ENCODE assay signal across 1 cellular context in the genomic region with DNA sequence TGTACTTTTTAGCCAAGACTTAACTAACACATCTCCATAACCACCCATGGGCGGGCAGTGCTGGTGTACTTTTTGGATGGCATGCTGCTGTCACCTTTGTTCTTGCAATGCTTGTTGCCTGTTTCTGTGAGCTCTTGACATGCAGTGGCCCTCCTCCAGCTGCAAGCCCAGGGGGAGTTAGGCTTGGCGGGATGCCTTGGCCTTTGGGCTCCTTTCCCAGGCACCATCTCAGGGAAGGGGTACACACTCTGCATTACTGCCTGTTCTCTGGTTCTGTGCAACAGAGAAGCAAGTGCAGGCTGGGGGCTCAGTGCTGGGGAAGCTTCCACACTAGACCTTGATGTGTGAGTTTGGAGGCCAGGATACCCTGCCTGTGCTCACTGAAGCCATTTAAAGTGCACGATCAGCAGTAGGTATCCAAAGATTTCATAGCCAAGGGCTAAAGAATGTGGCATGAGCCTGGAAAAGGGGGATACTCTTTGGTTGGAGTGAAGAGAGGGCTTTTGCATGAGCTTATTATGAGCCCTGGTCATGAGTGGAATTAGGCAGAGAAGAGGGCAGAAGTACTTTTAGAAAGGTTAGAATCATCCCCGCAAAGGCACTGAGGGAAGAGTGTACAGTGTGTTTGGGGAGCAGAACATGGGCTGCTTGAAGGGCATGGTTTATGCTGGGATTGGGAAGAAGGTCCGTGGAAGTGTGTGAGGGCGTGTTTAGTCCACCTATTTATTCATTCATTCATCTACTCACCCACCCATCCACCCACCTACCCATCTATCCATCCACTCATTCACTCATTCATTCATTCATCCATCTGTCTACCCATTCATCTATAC.
A peak's percentile ranks its signal among the peaks of the same experiment; 100 is the strongest.
TF ChIP-seq lines count a peak whose summit lies in the region.

No MANE protein-coding gene starts in this region.

TF ChIP-seq in HepG2, 621 proteins besides CTCF, POLR2A, EP300 and RAD21 (continued from another document):
- TF ChIP-seq MIER3 (CRISPR knock-in tag; IDR thresholded peaks at IDR 0.05; ENCODE audit: borderline replicate concordance) (no peak), NONO (IDR thresholded peaks at IDR 0.05) (no peak), NONO (CRISPR knock-in tag; conservative IDR thresholded peaks at IDR 0.05) (0 out of 2 replicates have a peak, but pooled peaks have one; percentile 19), POLR2G (IDR thresholded peaks at IDR 0.05; ENCODE audit: low read depth, low read length) (peak; percentile 50), RBFOX2 (IDR thresholded peaks at IDR 0.05; ENCODE audit: low read depth, low read length) (0 out of 2 replicates have a peak, but pooled peaks have one; percentile 9), SSRP1 (CRISPR knock-in tag; IDR thresholded peaks at IDR 0.05) (peak; percentile 83; the same call in 1 of the 2 replicates), ZNF547 (CRISPR knock-in tag; IDR thresholded peaks at IDR 0.05) (no peak), ZBTB26 (CRISPR knock-in tag; IDR thresholded peaks at IDR 0.05; ENCODE audit: borderline replicate concordance) (no peak), MAFK (conservative IDR thresholded peaks at IDR 0.05 in 1 of 2, IDR thresholded peaks at IDR 0.05 in 1 of 2; ENCODE audit: low read length in 2 of 2) (peak; percentile 68 to 77)
- TF ChIP-seq, protein P1, sequence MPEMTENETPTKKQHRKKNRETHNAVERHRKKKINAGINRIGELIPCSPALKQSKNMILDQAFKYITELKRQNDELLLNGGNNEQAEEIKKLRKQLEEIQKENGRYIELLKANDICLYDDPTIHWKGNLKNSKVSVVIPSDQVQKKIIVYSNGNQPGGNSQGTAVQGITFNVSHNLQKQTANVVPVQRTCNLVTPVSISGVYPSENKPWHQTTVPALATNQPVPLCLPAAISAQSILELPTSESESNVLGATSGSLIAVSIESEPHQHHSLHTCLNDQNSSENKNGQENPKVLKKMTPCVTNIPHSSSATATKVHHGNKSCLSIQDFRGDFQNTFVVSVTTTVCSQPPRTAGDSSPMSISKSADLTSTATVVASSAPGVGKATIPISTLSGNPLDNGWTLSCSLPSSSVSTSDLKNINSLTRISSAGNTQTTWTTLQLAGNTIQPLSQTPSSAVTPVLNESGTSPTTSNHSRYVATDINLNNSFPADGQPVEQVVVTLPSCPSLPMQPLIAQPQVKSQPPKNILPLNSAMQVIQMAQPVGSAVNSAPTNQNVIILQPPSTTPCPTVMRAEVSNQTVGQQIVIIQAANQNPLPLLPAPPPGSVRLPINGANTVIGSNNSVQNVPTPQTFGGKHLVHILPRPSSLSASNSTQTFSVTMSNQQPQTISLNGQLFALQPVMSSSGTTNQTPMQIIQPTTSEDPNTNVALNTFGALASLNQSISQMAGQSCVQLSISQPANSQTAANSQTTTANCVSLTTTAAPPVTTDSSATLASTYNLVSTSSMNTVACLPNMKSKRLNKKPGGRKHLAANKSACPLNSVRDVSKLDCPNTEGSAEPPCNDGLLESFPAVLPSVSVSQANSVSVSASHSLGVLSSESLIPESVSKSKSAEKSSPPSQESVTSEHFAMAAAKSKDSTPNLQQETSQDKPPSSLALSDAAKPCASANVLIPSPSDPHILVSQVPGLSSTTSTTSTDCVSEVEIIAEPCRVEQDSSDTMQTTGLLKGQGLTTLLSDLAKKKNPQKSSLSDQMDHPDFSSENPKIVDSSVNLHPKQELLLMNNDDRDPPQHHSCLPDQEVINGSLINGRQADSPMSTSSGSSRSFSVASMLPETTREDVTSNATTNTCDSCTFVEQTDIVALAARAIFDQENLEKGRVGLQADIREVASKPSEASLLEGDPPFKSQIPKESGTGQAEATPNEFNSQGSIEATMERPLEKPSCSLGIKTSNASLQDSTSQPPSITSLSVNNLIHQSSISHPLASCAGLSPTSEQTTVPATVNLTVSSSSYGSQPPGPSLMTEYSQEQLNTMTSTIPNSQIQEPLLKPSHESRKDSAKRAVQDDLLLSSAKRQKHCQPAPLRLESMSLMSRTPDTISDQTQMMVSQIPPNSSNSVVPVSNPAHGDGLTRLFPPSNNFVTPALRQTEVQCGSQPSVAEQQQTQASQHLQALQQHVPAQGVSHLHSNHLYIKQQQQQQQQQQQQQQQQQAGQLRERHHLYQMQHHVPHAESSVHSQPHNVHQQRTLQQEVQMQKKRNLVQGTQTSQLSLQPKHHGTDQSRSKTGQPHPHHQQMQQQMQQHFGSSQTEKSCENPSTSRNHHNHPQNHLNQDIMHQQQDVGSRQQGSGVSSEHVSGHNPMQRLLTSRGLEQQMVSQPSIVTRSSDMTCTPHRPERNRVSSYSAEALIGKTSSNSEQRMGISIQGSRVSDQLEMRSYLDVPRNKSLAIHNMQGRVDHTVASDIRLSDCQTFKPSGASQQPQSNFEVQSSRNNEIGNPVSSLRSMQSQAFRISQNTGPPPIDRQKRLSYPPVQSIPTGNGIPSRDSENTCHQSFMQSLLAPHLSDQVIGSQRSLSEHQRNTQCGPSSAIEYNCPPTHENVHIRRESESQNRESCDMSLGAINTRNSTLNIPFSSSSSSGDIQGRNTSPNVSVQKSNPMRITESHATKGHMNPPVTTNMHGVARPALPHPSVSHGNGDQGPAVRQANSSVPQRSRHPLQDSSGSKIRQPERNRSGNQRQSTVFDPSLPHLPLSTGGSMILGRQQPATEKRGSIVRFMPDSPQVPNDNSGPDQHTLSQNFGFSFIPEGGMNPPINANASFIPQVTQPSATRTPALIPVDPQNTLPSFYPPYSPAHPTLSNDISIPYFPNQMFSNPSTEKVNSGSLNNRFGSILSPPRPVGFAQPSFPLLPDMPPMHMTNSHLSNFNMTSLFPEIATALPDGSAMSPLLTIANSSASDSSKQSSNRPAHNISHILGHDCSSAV (CRISPR knock-in tag; IDR thresholded peaks at IDR 0.05; ENCODE audit: borderline replicate concordance): no peak
